8 cellular contexts compared by ENCODE assay signal in the genomic region with DNA sequence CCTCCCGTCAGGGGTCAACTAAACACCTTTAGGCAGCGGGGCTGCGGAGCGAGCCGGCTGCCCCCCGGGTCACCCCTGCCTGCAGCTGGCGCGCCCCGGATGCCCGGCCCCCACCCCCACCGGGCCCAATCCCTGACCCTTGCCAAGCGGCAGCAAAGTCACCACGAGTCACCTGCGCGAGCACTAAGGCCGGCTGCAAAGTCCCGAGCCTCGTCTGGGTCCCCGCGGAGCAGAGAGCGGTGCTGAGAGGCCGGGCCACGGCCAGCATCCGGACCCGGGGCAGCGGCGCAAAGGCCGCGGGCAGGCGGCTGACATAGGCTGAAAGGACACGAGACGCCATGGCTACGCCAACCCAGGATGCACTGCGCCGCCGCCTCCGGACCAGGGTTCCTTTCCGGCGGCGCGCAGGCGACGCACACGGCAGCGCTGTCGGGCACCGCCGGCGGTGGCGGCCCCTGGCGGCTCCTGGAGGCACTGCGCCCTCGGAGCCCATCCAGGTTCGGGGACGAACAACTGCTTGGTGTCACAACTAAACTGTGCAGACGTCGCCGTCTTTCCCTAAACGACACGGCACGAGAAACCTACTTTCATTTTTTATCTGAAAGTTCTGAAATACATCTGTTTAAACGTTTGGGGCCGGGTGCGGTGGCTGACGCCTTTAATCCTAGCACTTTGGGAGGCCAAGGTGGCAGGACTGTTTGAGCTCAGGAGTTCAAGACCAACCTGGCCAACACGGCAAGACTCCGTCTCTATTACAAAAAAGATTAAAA. TPM values are rescaled to one million over a fixed set of nuclear protein-coding genes. Genes with fewer than 3 reads are reported as not detected.
DNase-seq lines count a peak whose midpoint lies in the region; ATAC-seq lines count a peak whose summit lies in the region.

TSS of gene NDUFAB1 (minus strand) at position 366 of the 770 bp plus-strand sequence. CDS start at position 340, 26 bp downstream.

- ATAC-seq in GM19025 (IDR thresholded peaks at IDR 0.05; ENCODE audit: low read depth, unreplicated experiment) (peak; percentile 97), HG03280 (IDR thresholded peaks at IDR 0.05; ENCODE audit: unreplicated experiment) (peak; percentile 96)

- DNase-seq in Ammon's horn (ENCODE audit: low spot score) (peak; percentile 91), NCI-H345 (lab: John Stamatoyannopoulos, UW) (peak; percentile 91), cerebellum (ENCODE audit: low spot score) (peak; percentile 89), kidney glomerular epithelial cell (lab: John Stamatoyannopoulos, UW) (peak; percentile 84)
- DNase-seq in activated CD4-positive, alpha-beta T cell treated with anti-CD3 and anti-CD28 coated beads for 1 hour: peak; percentile 83
- peak; percentile 80 to 89 for DNase-seq in stimulated activated CD4-positive, alpha-beta T cell treated with anti-CD3 and anti-CD28 coated beads, Interleukin-15, amount 100 ng/mL, for 48 hours (ENCODE audit: low read depth in 2 of 2)

RNA-seq across cellular contexts. Expression of gene NDUFAB1, which starts in this region (rescaled TPM):
- total RNA-seq in cerebellum: 58.5 TPM

Comparison
In these comparisons a context has a peak if more than half of its experiments do, and no peak if none do; other contexts are left out.
1. Peak in every context shown above with its lines: DNase-seq and ATAC-seq.